ENCODE assay signal across 1 cellular context in the genomic region with DNA sequence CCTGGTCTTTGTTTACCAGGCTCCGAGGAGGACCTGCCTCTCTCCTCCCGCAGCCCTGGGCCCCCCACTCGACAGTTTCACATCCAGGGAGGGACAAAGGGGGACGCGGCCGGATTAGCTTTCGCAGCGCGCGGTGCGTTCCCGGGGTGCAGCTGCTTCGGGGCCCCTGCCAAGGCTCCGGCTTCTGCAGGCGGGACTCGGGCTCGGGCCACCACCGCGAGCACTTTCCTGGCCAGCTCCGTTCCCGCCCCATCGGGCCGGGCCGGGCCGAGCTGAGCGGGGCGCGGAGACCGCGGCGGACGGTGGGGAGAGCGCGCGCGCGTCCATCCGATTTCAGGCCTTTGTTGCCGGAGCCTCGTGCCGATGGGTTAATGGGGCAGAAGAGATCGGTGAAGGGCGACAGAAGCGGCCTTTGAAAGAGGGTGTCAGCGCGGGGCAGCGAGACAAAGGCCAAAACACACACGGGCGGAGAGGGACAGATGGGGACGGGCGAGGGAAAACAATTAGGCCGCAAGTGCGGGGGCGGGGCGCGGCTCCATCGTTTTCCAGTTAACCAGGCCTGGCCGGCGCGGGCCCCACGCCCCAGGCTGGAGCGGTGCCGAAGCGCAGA.
A peak's percentile ranks its signal among the peaks of the same experiment; 100 is the strongest.
TF ChIP-seq lines count a peak whose summit lies in the region.

No MANE protein-coding gene starts in this region.

TF ChIP-seq in K562, 482 proteins besides CTCF, POLR2A, EP300 and RAD21:
- TF ChIP-seq, protein P1, sequence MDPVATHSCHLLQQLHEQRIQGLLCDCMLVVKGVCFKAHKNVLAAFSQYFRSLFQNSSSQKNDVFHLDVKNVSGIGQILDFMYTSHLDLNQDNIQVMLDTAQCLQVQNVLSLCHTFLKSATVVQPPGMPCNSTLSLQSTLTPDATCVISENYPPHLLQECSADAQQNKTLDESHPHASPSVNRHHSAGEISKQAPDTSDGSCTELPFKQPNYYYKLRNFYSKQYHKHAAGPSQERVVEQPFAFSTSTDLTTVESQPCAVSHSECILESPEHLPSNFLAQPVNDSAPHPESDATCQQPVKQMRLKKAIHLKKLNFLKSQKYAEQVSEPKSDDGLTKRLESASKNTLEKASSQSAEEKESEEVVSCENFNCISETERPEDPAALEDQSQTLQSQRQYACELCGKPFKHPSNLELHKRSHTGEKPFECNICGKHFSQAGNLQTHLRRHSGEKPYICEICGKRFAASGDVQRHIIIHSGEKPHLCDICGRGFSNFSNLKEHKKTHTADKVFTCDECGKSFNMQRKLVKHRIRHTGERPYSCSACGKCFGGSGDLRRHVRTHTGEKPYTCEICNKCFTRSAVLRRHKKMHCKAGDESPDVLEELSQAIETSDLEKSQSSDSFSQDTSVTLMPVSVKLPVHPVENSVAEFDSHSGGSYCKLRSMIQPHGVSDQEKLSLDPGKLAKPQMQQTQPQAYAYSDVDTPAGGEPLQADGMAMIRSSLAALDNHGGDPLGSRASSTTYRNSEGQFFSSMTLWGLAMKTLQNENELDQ (CRISPR knock-in tag; IDR thresholded peaks at IDR 0.05; ENCODE audit: borderline replicate concordance) = no peak
- TF ChIP-seq CCAR2 (IDR thresholded peaks at IDR 0.05; ENCODE audit: low read depth, low read length) (no peak), SLC30A9 (CRISPR knock-in tag; IDR thresholded peaks at IDR 0.05) (no peak), EGR1 (conservative IDR thresholded peaks at IDR 0.05) (peak; percentile 80), SIN3B (IDR thresholded peaks at IDR 0.05; ENCODE audit: low read depth) (no peak), KAT8 (IDR thresholded peaks at IDR 0.05; ENCODE audit: low read depth) (no peak), SIN3A (IDR thresholded peaks at IDR 0.05; ENCODE audit: borderline replicate concordance in 2 of 2, control insufficient read depth in 1 of 2, low read depth in 2 of 2, low read length in 2 of 2) (no peak), CCNT2 (IDR thresholded peaks at IDR 0.05; ENCODE audit: borderline replicate concordance, extremely low read depth, insufficient read length, low read depth, low read length) (no peak), FOXP1 (CRISPR knock-in tag; IDR thresholded peaks at IDR 0.05) (no peak), GATAD2A (IDR thresholded peaks at IDR 0.05) (no peak), RFX1 (IDR thresholded peaks at IDR 0.05) (no peak), NFXL1 (CRISPR knock-in tag; IDR thresholded peaks at IDR 0.05) (no peak)
- TF ChIP-seq, protein P2, sequence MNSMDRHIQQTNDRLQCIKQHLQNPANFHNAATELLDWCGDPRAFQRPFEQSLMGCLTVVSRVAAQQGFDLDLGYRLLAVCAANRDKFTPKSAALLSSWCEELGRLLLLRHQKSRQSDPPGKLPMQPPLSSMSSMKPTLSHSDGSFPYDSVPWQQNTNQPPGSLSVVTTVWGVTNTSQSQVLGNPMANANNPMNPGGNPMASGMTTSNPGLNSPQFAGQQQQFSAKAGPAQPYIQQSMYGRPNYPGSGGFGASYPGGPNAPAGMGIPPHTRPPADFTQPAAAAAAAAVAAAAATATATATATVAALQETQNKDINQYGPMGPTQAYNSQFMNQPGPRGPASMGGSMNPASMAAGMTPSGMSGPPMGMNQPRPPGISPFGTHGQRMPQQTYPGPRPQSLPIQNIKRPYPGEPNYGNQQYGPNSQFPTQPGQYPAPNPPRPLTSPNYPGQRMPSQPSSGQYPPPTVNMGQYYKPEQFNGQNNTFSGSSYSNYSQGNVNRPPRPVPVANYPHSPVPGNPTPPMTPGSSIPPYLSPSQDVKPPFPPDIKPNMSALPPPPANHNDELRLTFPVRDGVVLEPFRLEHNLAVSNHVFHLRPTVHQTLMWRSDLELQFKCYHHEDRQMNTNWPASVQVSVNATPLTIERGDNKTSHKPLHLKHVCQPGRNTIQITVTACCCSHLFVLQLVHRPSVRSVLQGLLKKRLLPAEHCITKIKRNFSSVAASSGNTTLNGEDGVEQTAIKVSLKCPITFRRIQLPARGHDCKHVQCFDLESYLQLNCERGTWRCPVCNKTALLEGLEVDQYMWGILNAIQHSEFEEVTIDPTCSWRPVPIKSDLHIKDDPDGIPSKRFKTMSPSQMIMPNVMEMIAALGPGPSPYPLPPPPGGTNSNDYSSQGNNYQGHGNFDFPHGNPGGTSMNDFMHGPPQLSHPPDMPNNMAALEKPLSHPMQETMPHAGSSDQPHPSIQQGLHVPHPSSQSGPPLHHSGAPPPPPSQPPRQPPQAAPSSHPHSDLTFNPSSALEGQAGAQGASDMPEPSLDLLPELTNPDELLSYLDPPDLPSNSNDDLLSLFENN (IDR thresholded peaks at IDR 0.05; ENCODE audit: low read depth in 2 of 2, low read length in 2 of 2) = no peak
- TF ChIP-seq, protein P3, sequence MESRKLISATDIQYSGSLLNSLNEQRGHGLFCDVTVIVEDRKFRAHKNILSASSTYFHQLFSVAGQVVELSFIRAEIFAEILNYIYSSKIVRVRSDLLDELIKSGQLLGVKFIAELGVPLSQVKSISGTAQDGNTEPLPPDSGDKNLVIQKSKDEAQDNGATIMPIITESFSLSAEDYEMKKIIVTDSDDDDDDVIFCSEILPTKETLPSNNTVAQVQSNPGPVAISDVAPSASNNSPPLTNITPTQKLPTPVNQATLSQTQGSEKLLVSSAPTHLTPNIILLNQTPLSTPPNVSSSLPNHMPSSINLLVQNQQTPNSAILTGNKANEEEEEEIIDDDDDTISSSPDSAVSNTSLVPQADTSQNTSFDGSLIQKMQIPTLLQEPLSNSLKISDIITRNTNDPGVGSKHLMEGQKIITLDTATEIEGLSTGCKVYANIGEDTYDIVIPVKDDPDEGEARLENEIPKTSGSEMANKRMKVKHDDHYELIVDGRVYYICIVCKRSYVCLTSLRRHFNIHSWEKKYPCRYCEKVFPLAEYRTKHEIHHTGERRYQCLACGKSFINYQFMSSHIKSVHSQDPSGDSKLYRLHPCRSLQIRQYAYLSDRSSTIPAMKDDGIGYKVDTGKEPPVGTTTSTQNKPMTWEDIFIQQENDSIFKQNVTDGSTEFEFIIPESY (CRISPR knock-in tag; IDR thresholded peaks at IDR 0.05) = peak; percentile 22; the same call in 1 of the 2 replicates
- TF ChIP-seq, protein P4, sequence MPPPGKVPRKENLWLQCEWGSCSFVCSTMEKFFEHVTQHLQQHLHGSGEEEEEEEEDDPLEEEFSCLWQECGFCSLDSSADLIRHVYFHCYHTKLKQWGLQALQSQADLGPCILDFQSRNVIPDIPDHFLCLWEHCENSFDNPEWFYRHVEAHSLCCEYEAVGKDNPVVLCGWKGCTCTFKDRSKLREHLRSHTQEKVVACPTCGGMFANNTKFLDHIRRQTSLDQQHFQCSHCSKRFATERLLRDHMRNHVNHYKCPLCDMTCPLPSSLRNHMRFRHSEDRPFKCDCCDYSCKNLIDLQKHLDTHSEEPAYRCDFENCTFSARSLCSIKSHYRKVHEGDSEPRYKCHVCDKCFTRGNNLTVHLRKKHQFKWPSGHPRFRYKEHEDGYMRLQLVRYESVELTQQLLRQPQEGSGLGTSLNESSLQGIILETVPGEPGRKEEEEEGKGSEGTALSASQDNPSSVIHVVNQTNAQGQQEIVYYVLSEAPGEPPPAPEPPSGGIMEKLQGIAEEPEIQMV (tag; conservative IDR thresholded peaks at IDR 0.05; ENCODE audit: low read depth) = no peak
- TF ChIP-seq, protein P5, sequence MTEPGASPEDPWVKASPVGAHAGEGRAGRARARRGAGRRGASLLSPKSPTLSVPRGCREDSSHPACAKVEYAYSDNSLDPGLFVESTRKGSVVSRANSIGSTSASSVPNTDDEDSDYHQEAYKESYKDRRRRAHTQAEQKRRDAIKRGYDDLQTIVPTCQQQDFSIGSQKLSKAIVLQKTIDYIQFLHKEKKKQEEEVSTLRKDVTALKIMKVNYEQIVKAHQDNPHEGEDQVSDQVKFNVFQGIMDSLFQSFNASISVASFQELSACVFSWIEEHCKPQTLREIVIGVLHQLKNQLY (CRISPR knock-in tag; conservative IDR thresholded peaks at IDR 0.05) = no peak
- TF ChIP-seq, protein P6, sequence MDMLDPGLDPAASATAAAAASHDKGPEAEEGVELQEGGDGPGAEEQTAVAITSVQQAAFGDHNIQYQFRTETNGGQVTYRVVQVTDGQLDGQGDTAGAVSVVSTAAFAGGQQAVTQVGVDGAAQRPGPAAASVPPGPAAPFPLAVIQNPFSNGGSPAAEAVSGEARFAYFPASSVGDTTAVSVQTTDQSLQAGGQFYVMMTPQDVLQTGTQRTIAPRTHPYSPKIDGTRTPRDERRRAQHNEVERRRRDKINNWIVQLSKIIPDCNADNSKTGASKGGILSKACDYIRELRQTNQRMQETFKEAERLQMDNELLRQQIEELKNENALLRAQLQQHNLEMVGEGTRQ (CRISPR knock-in tag; IDR thresholded peaks at IDR 0.05) = no peak
